9 cellular contexts compared by ENCODE assay signal in genomic region chr5:5886812-5887486, GRCh38.
A peak's percentile ranks its signal among the peaks of the same experiment; 100 is the strongest.
DNase-seq lines count a peak whose midpoint lies in the region; ATAC-seq, FAIRE-seq and TF ChIP-seq lines count a peak whose summit lies in the region.
"Had no signal": no experiment of that assay in that cellular context is flagged by ENCODE, and none has a peak within 500 bp of the region (broad histone marks: within the 10 kb centered on the region; RNA-seq: fewer than 3 reads in every experiment).

No MANE protein-coding gene starts in this region.

- FAIRE-seq in GM12878 (lab: Jason Lieb, UNC) = no peak

- in situ Hi-C loops in GM12878 (cut with MboI) = no loop called here

- H3K27ac ChIP-seq in GM12878 (ENCODE audit: control insufficient read depth, insufficient read depth) (no peak overlapping the region), parathyroid adenoma (no peak overlapping the region)
- H3K27ac ChIP-seq: SK-N-MC had no signal

- TF ChIP-seq CTCF in GM12878 (IDR thresholded peaks at IDR 0.05 in 2 of 3, conservative IDR thresholded peaks at IDR 0.05 in 1 of 3; ENCODE audit: control insufficient read depth in 2 of 3, extremely low read depth in 1 of 3, insufficient read depth in 1 of 3, low read depth in 3 of 3, low read length in 3 of 3) = peak; percentile 70 to 82 (median 74)
- TF ChIP-seq CTCF in parathyroid adenoma (IDR thresholded peaks at IDR 0.05) = peak; percentile 46

- no peak overlapping the region for H3K4me3 ChIP-seq in GM12878
- no peak overlapping the region for H3K4me3 ChIP-seq in parathyroid adenoma (ENCODE audit: low read depth, low read length)
- H3K4me3 ChIP-seq: SK-N-MC had no signal

- H3K4me1 ChIP-seq in GM12878 (ENCODE audit: control insufficient read depth, insufficient read depth, low read length) (no peaks in the 10 kb centered on the region), parathyroid adenoma (no peaks in the 10 kb centered on the region)

- DNase-seq in NCI-H748 treated with DMSO at 0.1 percent for 48 hours (lab: John Stamatoyannopoulos, UW) (peak; percentile 63), GM12878 (ENCODE audit: low read depth, low spot score) (no peak), putamen (ENCODE audit: low spot score) (no peak), mesenteric fat pad (ENCODE audit: low spot score) (no peak), midbrain (lab: John Stamatoyannopoulos, UW) (no peak)

- ATAC-seq in GM18502 (IDR thresholded peaks at IDR 0.05; ENCODE audit: poor library complexity, unreplicated experiment) = peak; percentile 80
- peak; percentile 78 for ATAC-seq in HG02623 (IDR thresholded peaks at IDR 0.05; ENCODE audit: unreplicated experiment)
- peak; percentile 97 for ATAC-seq in GM12878

- 26% methylated on average over 36 of the region's 42 CpGs for WGBS in GM12878 (ENCODE audit: insufficient coverage, insufficient replicate concordance, low lambda C conversion rate, missing lambda C conversion rate)

- POLR2A ChIA-PET in GM12878 (lab: Charles Lee) = no interaction called here

- H4K20me1 ChIP-seq in GM12878 (ENCODE audit: control insufficient read depth, insufficient read depth) = no peaks in the 10 kb centered on the region

- SMC1A ChIA-PET in GM12878 (lab: Charles Lee; ENCODE audit: uncharacterized antibody, unreplicated experiment) = interaction anchor here (1.0 to 1.2 kb wide), 2 partner anchors 131 to 612 kb away, joined by 3 to 5 read pairs; no protein-coding TSS in a partner anchor

- H3K9ac ChIP-seq in GM12878 (ENCODE audit: control insufficient read depth, insufficient read depth, low read length) (no peak overlapping the region), parathyroid adenoma (no peak overlapping the region)

- H3K36me3 ChIP-seq in GM12878 (ENCODE audit: control insufficient read depth in 2 of 2, insufficient read depth in 2 of 2, low read length in 1 of 2) (no peaks in the 10 kb centered on the region), parathyroid adenoma (ENCODE audit: control insufficient read depth, insufficient read depth, low read length) (no peaks in the 10 kb centered on the region)

- RAD21 ChIA-PET in GM12878 (lab: Charles Lee; ENCODE audit: unreplicated experiment) = interaction anchor here (1.0 kb wide), 1 partner anchor 690 kb away, joined by 4 read pairs; no protein-coding TSS in a partner anchor

- BruUV-seq in GM12878 (replicated peaks; lab: Mats Ljungman, UMichigan) = no TSS peak

- no peaks in the 10 kb centered on the region; a peak in 1 of 4 replicates for H3K27me3 ChIP-seq in GM12878 (replicated peaks in 1 of 2; ENCODE audit: control insufficient read depth in 2 of 2, insufficient read depth in 2 of 2, low read length in 1 of 2)
- H3K27me3 ChIP-seq in parathyroid adenoma (ENCODE audit: control insufficient read depth, insufficient read depth, low read length) = no peaks in the 10 kb centered on the region

- CTCF ChIA-PET in GM12878 (lab: Yijun Ruan, JAX) = interaction anchor here (0.9 to 1.7 kb wide), 7 partner anchors 34 to 548 kb away, joined by 3 to 6 read pairs (median 3); no protein-coding TSS in a partner anchor

- TF ChIP-seq POLR2A in GM12878 (IDR thresholded peaks at IDR 0.05; ENCODE audit: low read depth, low read length) = no peak

- peak; percentile 69 for TF ChIP-seq RAD21 in GM12878 (IDR thresholded peaks at IDR 0.05; ENCODE audit: insufficient read depth, low read depth, low read length)

- intact Hi-C loops in GM12878 (cut with micrococcal nuclease; ENCODE audit: unreplicated experiment) = loop anchor here (10.0 kb wide), 1 partner anchor 688 kb away; no protein-coding TSS in a partner anchor

- no peak overlapping the region for H3K4me2 ChIP-seq in GM12878 (ENCODE audit: control insufficient read depth, insufficient read depth)
- H3K4me2 ChIP-seq in parathyroid adenoma (ENCODE audit: low read length) = no peak overlapping the region

- H2AFZ ChIP-seq in GM12878 (ENCODE audit: control insufficient read depth, low read depth, low read length) (no peak overlapping the region), parathyroid adenoma (no peak overlapping the region)

- H3K79me2 ChIP-seq in GM12878 (ENCODE audit: control insufficient read depth, insufficient read depth, low read length) (no peaks in the 10 kb centered on the region), parathyroid adenoma (no peaks in the 10 kb centered on the region)

- H3K9me3 ChIP-seq in GM12878 (replicated peaks; ENCODE audit: control insufficient read depth, insufficient read depth, low read length) = no peaks in the 10 kb centered on the region; the same call in 2 of the 3 replicates
- H3K9me3 ChIP-seq in parathyroid adenoma (ENCODE audit: control insufficient read depth, low read length) = no peaks in the 10 kb centered on the region

- no peak for TF ChIP-seq EP300 in GM12878 (IDR thresholded peaks at IDR 0.05; ENCODE audit: borderline replicate concordance in 1 of 2, control insufficient read depth in 1 of 2, low read depth in 2 of 2, low read length in 2 of 2)

TF ChIP-seq in GM12878, 131 proteins besides CTCF, POLR2A, EP300 and RAD21:
- TF ChIP-seq POLR2AphosphoS5 (IDR thresholded peaks at IDR 0.05; ENCODE audit: low read length) = no peak
- TF ChIP-seq BHLHE40 (IDR thresholded peaks at IDR 0.05; ENCODE audit: borderline replicate concordance in 1 of 2, low read depth in 2 of 2, low read length in 1 of 2) = peak in 1 of 2 experiments; percentile 23; a peak in 1 of 4 replicates
- TF ChIP-seq, protein P1, sequence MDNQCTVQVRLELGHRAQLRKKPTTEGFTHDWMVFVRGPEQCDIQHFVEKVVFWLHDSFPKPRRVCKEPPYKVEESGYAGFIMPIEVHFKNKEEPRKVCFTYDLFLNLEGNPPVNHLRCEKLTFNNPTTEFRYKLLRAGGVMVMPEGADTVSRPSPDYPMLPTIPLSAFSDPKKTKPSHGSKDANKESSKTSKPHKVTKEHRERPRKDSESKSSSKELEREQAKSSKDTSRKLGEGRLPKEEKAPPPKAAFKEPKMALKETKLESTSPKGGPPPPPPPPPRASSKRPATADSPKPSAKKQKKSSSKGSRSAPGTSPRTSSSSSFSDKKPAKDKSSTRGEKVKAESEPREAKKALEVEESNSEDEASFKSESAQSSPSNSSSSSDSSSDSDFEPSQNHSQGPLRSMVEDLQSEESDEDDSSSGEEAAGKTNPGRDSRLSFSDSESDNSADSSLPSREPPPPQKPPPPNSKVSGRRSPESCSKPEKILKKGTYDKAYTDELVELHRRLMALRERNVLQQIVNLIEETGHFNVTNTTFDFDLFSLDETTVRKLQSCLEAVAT (IDR thresholded peaks at IDR 0.05) = no peak
- no peak for TF ChIP-seq E2F4 (IDR thresholded peaks at IDR 0.05; ENCODE audit: low read depth, low read length)
- peak; percentile 86 for TF ChIP-seq TCF12 (IDR thresholded peaks at IDR 0.05; ENCODE audit: low read depth, low read length)
- TF ChIP-seq SMC3 (IDR thresholded peaks at IDR 0.05; ENCODE audit: borderline replicate concordance, low read length) = peak; percentile 72; the same call in 1 of the 2 replicates
- TF ChIP-seq IRF4 (IDR thresholded peaks at IDR 0.05; ENCODE audit: low read depth, low read length) = no peak
- peak; percentile 87 for TF ChIP-seq TCF3 (IDR thresholded peaks at IDR 0.05; ENCODE audit: borderline replicate concordance, insufficient read depth, low read depth, low read length)
- TF ChIP-seq YY1 (IDR thresholded peaks at IDR 0.05; ENCODE audit: low read depth, low read length) = peak; percentile 59
